In genomic region chr15:40512440-40512839, GRCh38 we compare ENCODE assay signal across 10 cellular contexts. TPM values are rescaled to one million over a fixed set of nuclear protein-coding genes. Genes with fewer than 3 reads are reported as not detected.
DNase-seq lines count a peak whose midpoint lies in the region; ATAC-seq and TF ChIP-seq lines count a peak whose summit lies in the region.
"Had no signal": no experiment of that assay in that cellular context is flagged by ENCODE, and none has a peak within 500 bp of the region (broad histone marks: within the 10 kb centered on the region; RNA-seq: fewer than 3 reads in every experiment).

No MANE protein-coding gene starts in this region.

- no peaks in the 10 kb centered on the region for H3K9me3 Mint-ChIP-seq in CD8-positive, alpha-beta memory T cell
- no peaks in the 10 kb centered on the region for H3K9me3 Mint-ChIP-seq in nephron progenitor cell

- ATAC-seq in HG03442 (IDR thresholded peaks at IDR 0.05; ENCODE audit: unreplicated experiment) (no peak), GM18511 (IDR thresholded peaks at IDR 0.05; ENCODE audit: unreplicated experiment) (no peak)

- H3K4me3 ChIP-seq in CD8-positive, alpha-beta memory T cell (ENCODE audit: low read length), result no peak overlapping the region
- peak overlapping the region; percentile 56 for H3K4me3 ChIP-seq in LNCaP clone FGC (ENCODE audit: low read depth, low read length)
- no peak overlapping the region for H3K4me3 ChIP-seq in breast epithelium
- H3K4me3 ChIP-seq in GM23248, result no peak overlapping the region

- 97 to 100% methylated on average over 2 of the region's 2 CpGs for WGBS in GM23248 (ENCODE audit: low coverage in 1 of 2, low lambda C conversion rate in 2 of 2, missing lambda C conversion rate in 2 of 2), 2 experiments

- peaks cover 24% of the 10 kb centered on the region for H3K27me3 ChIP-seq in CD8-positive, alpha-beta memory T cell (ENCODE audit: insufficient read depth, low read length, poor library complexity, severe bottlenecking)
- no peaks in the 10 kb centered on the region for H3K27me3 ChIP-seq in breast epithelium
- H3K27me3 ChIP-seq in GM23248 (replicated peaks; ENCODE audit: insufficient read depth), result 0 out of 2 replicates have a peak, but pooled peaks cover 7% of the 10 kb centered on the region

- H3K36me3 ChIP-seq in CD8-positive, alpha-beta memory T cell (ENCODE audit: insufficient read depth, low read length), result no peaks in the 10 kb centered on the region
- no peaks in the 10 kb centered on the region for H3K36me3 ChIP-seq in breast epithelium
- H3K36me3 ChIP-seq in GM23248 (ENCODE audit: low read depth), result no peaks in the 10 kb centered on the region
- H3K36me3 ChIP-seq: cardiac muscle cell, thoracic aorta had no signal

- no peak overlapping the region for H3K9ac ChIP-seq in GM23248

- CTCF ChIA-PET in CD8-positive, alpha-beta memory T cell (lab: Charles Lee), result no interaction called here

- H3K27ac ChIP-seq in CD8-positive, alpha-beta memory T cell (ENCODE audit: low read depth, low read length), result no peak overlapping the region
- H3K27ac ChIP-seq in breast epithelium (peak overlapping the region; percentile 76 to 82), GM23248 (no peak overlapping the region)
- H3K27ac ChIP-seq: cardiac muscle cell, thoracic aorta had no signal

- no peak for TF ChIP-seq POLR2A in breast epithelium (IDR thresholded peaks at IDR 0.05)

- no peaks in the 10 kb centered on the region for H4K20me1 ChIP-seq in GM23248 (ENCODE audit: insufficient read depth)

- H3K4me3 Mint-ChIP-seq in CD8-positive, alpha-beta memory T cell, result peak overlapping the region; percentile 19 to 63 (median 58)
- peak overlapping the region; percentile 68 for H3K4me3 Mint-ChIP-seq in nephron progenitor cell

- intact Hi-C loops in breast epithelium (cut with DNase I; ENCODE audit: low total_unique reads), result no loop called here

- POLR2A ChIA-PET in CD8-positive, alpha-beta memory T cell (lab: Charles Lee), result no interaction called here

- H3K27ac Mint-ChIP-seq in CD8-positive, alpha-beta memory T cell, result peak overlapping the region in 3 of 8 donors; percentile 2 to 21 (median 16)
- H3K27ac Mint-ChIP-seq in nephron progenitor cell, result no peak overlapping the region

- no peak for DNase-seq in CD8-positive, alpha-beta memory T cell
- DNase-seq in LNCaP clone FGC (ENCODE audit: low read depth) (no peak), breast epithelium (ENCODE audit: low spot score in 2 of 2) (no peak), nephron progenitor cell (no peak), GM23248 (no peak)
- DNase-seq: DMS153 had no signal

- peaks cover 5% of the 10 kb centered on the region for H3K4me1 ChIP-seq in CD8-positive, alpha-beta memory T cell (ENCODE audit: insufficient read depth, low read length)
- peaks cover 0 to 3% of the 10 kb centered on the region in 2 donors for H3K4me1 ChIP-seq in breast epithelium
- H3K4me1 ChIP-seq in GM23248 (ENCODE audit: insufficient read depth), result no peaks in the 10 kb centered on the region

- no peaks in the 10 kb centered on the region for H3K9me3 ChIP-seq in CD8-positive, alpha-beta memory T cell (ENCODE audit: low read length)
- H3K9me3 ChIP-seq in breast epithelium (no peaks in the 10 kb centered on the region), GM23248 (ENCODE audit: low read depth) (no peaks in the 10 kb centered on the region)
- H3K9me3 ChIP-seq: thoracic aorta had no signal

- no peaks in the 10 kb centered on the region for H3K36me3 Mint-ChIP-seq in CD8-positive, alpha-beta memory T cell
- H3K36me3 Mint-ChIP-seq in nephron progenitor cell (ENCODE audit: low read depth), result no peaks in the 10 kb centered on the region

- H3K4me1 Mint-ChIP-seq in CD8-positive, alpha-beta memory T cell, result peaks cover 11 to 26% (median 18%) of the 10 kb centered on the region in 3 donors
- H3K4me1 Mint-ChIP-seq in nephron progenitor cell, result peaks cover 18% of the 10 kb centered on the region

- H2AFZ ChIP-seq in GM23248, result no peak overlapping the region

- no peaks in the 10 kb centered on the region for H3K9me2 ChIP-seq in GM23248 (ENCODE audit: insufficient read depth)

- H3K4me2 ChIP-seq in GM23248 (ENCODE audit: unreplicated experiment), result no peak overlapping the region

- in situ Hi-C loops in GM23248 (cut with MboI), result no loop called here

- peaks cover 44 to 60% of the 10 kb centered on the region in 2 donors for H3K27me3 Mint-ChIP-seq in CD8-positive, alpha-beta memory T cell
- H3K27me3 Mint-ChIP-seq in nephron progenitor cell (ENCODE audit: low read depth, poor library complexity), result peaks cover 85% of the 10 kb centered on the region

- TF ChIP-seq CTCF in LNCaP clone FGC (IDR thresholded peaks at IDR 0.05; ENCODE audit: control insufficient read depth, extremely low read depth, insufficient read depth) (no peak), breast epithelium (IDR thresholded peaks at IDR 0.05) (no peak), nephron progenitor cell (IDR thresholded peaks at IDR 0.05) (no peak)

- H3F3A ChIP-seq in GM23248 (ENCODE audit: insufficient read depth), result no peaks in the 10 kb centered on the region; the same call in 1 of the 2 replicates

- no peaks in the 10 kb centered on the region for H3K79me2 ChIP-seq in GM23248 (ENCODE audit: insufficient read depth)

RNA-seq across cellular contexts. Expression of gene CHST14, which starts 41.7 kb away (rescaled TPM):
- 10 to 100 TPM; 13.1 to 13.3 TPM for total RNA-seq in CD8-positive, alpha-beta memory T cell
- 1.7 TPM for polyA plus RNA-seq in CD8-positive, alpha-beta memory T cell
- total RNA-seq in breast epithelium, result 10 to 100 TPM in 1 of 3 donors, 1 to 10 TPM in 2; 8.8 to 10.8 (median 9.3) TPM
- total RNA-seq in GM23248 (2014; rRNA removed; shearing (Covaris generic)), result 26.1 and 26.6 TPM in 2 replicates
- polyA plus RNA-seq in GM23248 (2016; fragmentation: Nextera tagmentation; extraction: Ambion mirVana), result 18.7 and 21.2 TPM in 2 replicates

RNA-seq across cellular contexts. Expression of gene CCDC32, which starts 52.4 kb away (rescaled TPM):
- total RNA-seq in CD8-positive, alpha-beta memory T cell, result 10 to 100 TPM; 31.4 to 34.9 TPM
- polyA plus RNA-seq in CD8-positive, alpha-beta memory T cell, result 42.2 TPM
- 10 to 100 TPM; 35.0 to 42.3 (median 36.4) TPM for total RNA-seq in breast epithelium
- total RNA-seq in GM23248 (2014; rRNA removed; shearing (Covaris generic)), result 25.7 and 44.7 TPM in 2 replicates
- 26.2 and 29.5 TPM in 2 replicates for polyA plus RNA-seq in GM23248 (2016; fragmentation: Nextera tagmentation; extraction: Ambion mirVana)

RNA-seq across cellular contexts. Expression of gene RPUSD2, which starts 56.7 kb away (rescaled TPM):
- 10 to 100 TPM; 25.1 to 30.3 TPM for total RNA-seq in CD8-positive, alpha-beta memory T cell
- polyA plus RNA-seq in CD8-positive, alpha-beta memory T cell, result 20.8 TPM
- total RNA-seq in breast epithelium, result 10 to 100 TPM in 1 of 3 donors, 1 to 10 TPM in 2; 5.8 to 12.5 (median 7.2) TPM
- 10.5 and 12.8 TPM in 2 replicates for total RNA-seq in GM23248 (2014; rRNA removed; shearing (Covaris generic))
- 8.5 and 9.6 TPM in 2 replicates for polyA plus RNA-seq in GM23248 (2016; fragmentation: Nextera tagmentation; extraction: Ambion mirVana)

Comparison
In these comparisons a context has a peak if more than half of its experiments do, and no peak if none do; other contexts are left out.
1. H3K27ac ChIP-seq: peak in breast epithelium (2 of 2); none in CD8-positive, alpha-beta memory T cell (single experiment) and GM23248 (single experiment).